In genomic region chr3:122322095-122323075, GRCh38 we compare ENCODE assay signal across 11 cellular contexts. TPM values are rescaled to one million over a fixed set of nuclear protein-coding genes. Genes with fewer than 3 reads are reported as not detected.
DNase-seq lines count a peak whose midpoint lies in the region; ATAC-seq and TF ChIP-seq lines count a peak whose summit lies in the region.
"Had no signal": no experiment of that assay in that cellular context is flagged by ENCODE, and none has a peak within 500 bp of the region (broad histone marks: within the 10 kb centered on the region; RNA-seq: fewer than 3 reads in every experiment).

No MANE protein-coding gene starts in this region.

- peak; percentile 78 for DNase-seq in GM12865 (ENCODE audit: low read depth)
- peak in 27 of 34 experiments; percentile 6 to 61 (median 22) for DNase-seq in T-cell
- DNase-seq in mucosa of descending colon: no peak
- DNase-seq in amygdala (lab: John Stamatoyannopoulos, UW): no peak
- no peak for DNase-seq in NCI-H187 (lab: John Stamatoyannopoulos, UW)
- DNase-seq: left cardiac atrium, NCI-H1105, PC-9 had no signal

- H3K4me3 ChIP-seq in GM12865 (ENCODE audit: low read depth, low read length) (no peak overlapping the region; the same call in 1 of the 2 replicates), mucosa of descending colon (no peak overlapping the region)
- H3K4me3 ChIP-seq: PC-9 had no signal

- peaks cover 7 to 17% (median 10%) of the 10 kb centered on the region in 3 donors for H3K9me3 Mint-ChIP-seq in T-cell

- no peaks in the 10 kb centered on the region for H3K27me3 Mint-ChIP-seq in T-cell

- H3K4me1 Mint-ChIP-seq in T-cell: peaks cover 18 to 21% (median 20%) of the 10 kb centered on the region in 3 donors

- peaks cover 4% of the 10 kb centered on the region for H3K9me3 ChIP-seq in mucosa of descending colon

- CTCF ChIA-PET in T-cell (lab: Charles Lee): interaction anchor here (0.7 to 1.1 kb wide), 3 partner anchors 9 to 62 kb away, joined by 3 to 4 read pairs (median 3); partner anchors contain the start of gene FAM162A (in 1 of the 2)

- H3K36me3 Mint-ChIP-seq in T-cell: no peaks in the 10 kb centered on the region

- peaks cover 4% of the 10 kb centered on the region for H3K4me1 ChIP-seq in mucosa of descending colon (ENCODE audit: low read depth)

- intact Hi-C loops in mucosa of descending colon (cut with DNase I, micrococcal nuclease): no loop called here

- TF ChIP-seq CTCF in GM12865 (IDR thresholded peaks at IDR 0.05; ENCODE audit: insufficient read depth, low read depth, low read length, missing control alignments) (no peak), mucosa of descending colon (IDR thresholded peaks at IDR 0.05) (no peak)

- no peaks in the 10 kb centered on the region for H3K36me3 ChIP-seq in mucosa of descending colon (ENCODE audit: low read depth)

- no peak overlapping the region for H3K27ac Mint-ChIP-seq in T-cell

- POLR2A ChIA-PET in T-cell (lab: Charles Lee): interaction anchor here (0.6 kb wide), 2 partner anchors 27 to 269 kb away, joined by 3 to 4 read pairs; no protein-coding TSS in a partner anchor

- H3K4me3 Mint-ChIP-seq in T-cell: peak overlapping the region in 1 of 3 donors; percentile 5

- ATAC-seq in GM21423 (IDR thresholded peaks at IDR 0.05; ENCODE audit: unreplicated experiment) (peak; percentile 65), T-cell (replicated peaks in 1 of 4) (peak; percentile 66 to 100 (median 81)), mucosa of descending colon (peak; percentile 40), GM19452 (IDR thresholded peaks at IDR 0.05; ENCODE audit: unreplicated experiment) (no peak)
- ATAC-seq: left cardiac atrium had no signal

RNA-seq across cellular contexts. Expression of gene CSTA, which starts 2.7 kb away (rescaled TPM):
- total RNA-seq in T-cell: not detected
- 1 to 10 TPM in 2 of 3 donors, under 1 TPM in 1; 0.96 to 1.8 (median 1.5) TPM for total RNA-seq in mucosa of descending colon
- total RNA-seq: fibroblast of villous mesenchyme had no signal

Comparison
In these comparisons a context has a peak if more than half of its experiments do, and no peak if none do; other contexts are left out.
1. DNase-seq: peak in GM12865 (single experiment) and T-cell (27 of 34); none in mucosa of descending colon (0 of 3), amygdala (0 of 56) and NCI-H187 (0 of 2).